Comparison of ENCODE assay signal across 7 cellular contexts in the genomic region with DNA sequence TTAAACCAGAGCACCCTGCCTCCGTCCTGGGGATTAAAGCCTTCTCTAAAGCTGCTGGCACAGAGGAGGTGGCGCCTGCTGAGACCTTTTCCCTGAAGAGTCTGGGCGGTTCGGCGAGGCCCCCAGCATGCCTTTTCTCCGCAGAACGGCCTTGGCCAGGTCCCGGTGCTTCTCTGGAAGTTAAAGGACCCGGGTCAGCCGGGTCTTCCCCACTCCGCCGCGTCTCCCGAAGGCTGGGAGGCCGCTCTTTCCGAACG. TPM values are rescaled to one million over a fixed set of nuclear protein-coding genes. Genes with fewer than 3 reads are reported as not detected.
A peak's percentile ranks its signal among the peaks of the same experiment; 100 is the strongest.
DNase-seq lines count a peak whose midpoint lies in the region; ATAC-seq and TF ChIP-seq lines count a peak whose summit lies in the region.

No MANE protein-coding gene starts in this region.

- H3K9me3 ChIP-seq in aorta (ENCODE audit: control insufficient read depth, low read length), result no peaks in the 10 kb centered on the region

- H3K27ac Mint-ChIP-seq in WTC11, result peak overlapping the region; percentile 75
- H3K27ac Mint-ChIP-seq in naive thymus-derived CD8-positive, alpha-beta T cell, result peak overlapping the region; percentile 73 to 96 (median 84)

- intact Hi-C loops in aorta (cut with DNase I), result loop anchor here in 1 of 2 donors (2.0 to 5.0 kb wide), 3 partner anchors 31 to 46 kb away; partner anchors contain the start of gene SCAMP2

- WGBS in aorta, 2 donors, result 0% methylated on average over 17 of the region's 17 CpGs

- no peaks in the 10 kb centered on the region for H3K27me3 ChIP-seq in aorta (ENCODE audit: control insufficient read depth in 1 of 2, insufficient read depth in 2 of 2, low read length in 1 of 2)

- H3K27me3 Mint-ChIP-seq in WTC11 (ENCODE audit: low read depth), result no peaks in the 10 kb centered on the region
- no peaks in the 10 kb centered on the region for H3K27me3 Mint-ChIP-seq in naive thymus-derived CD8-positive, alpha-beta T cell

- H3K4me3 ChIP-seq in epithelial cell of proximal tubule (ENCODE audit: low read depth, low read length) (peak overlapping the region; percentile 88), aorta (ENCODE audit: low read length in 2 of 2) (peak overlapping the region; percentile 19 to 91)

- ATAC-seq in GM19025 (IDR thresholded peaks at IDR 0.05; ENCODE audit: low read depth, unreplicated experiment) (peak; percentile 7), HG02981 (IDR thresholded peaks at IDR 0.05; ENCODE audit: unreplicated experiment) (peak; percentile 8), WTC11 (peak; percentile 16), aorta (ENCODE audit: low FRiP score) (peak; percentile 42), GM21360 (IDR thresholded peaks at IDR 0.05; ENCODE audit: unreplicated experiment) (no peak)
- peak; percentile 46 to 56 for ATAC-seq in naive thymus-derived CD8-positive, alpha-beta T cell

- TF ChIP-seq CTCF in WTC11 (IDR thresholded peaks at IDR 0.05) (no peak), epithelial cell of proximal tubule (conservative IDR thresholded peaks at IDR 0.05; ENCODE audit: low read depth, low read length) (no peak)

- H3K9me3 Mint-ChIP-seq in WTC11, result peaks cover 8% of the 10 kb centered on the region
- H3K9me3 Mint-ChIP-seq in naive thymus-derived CD8-positive, alpha-beta T cell, result no peaks in the 10 kb centered on the region

- POLR2A ChIA-PET in WTC11 (lab: Charles Lee), result interaction anchor here (0.6 to 1.4 kb wide), 7 partner anchors 9 to 146 kb away, joined by 3 to 12 read pairs (median 3); partner anchors contain the start of genes COX5A, RPP25 and ULK3
- POLR2A ChIA-PET in naive thymus-derived CD8-positive, alpha-beta T cell (lab: Charles Lee), result interaction anchor here (0.8 to 4.7 kb wide), 16 partner anchors 9 to 290 kb away, joined by 3 to 28 read pairs (median 4); partner anchors contain the start of genes CLK3, COX5A, MPI and RPP25

- no peaks in the 10 kb centered on the region for H3K4me1 ChIP-seq in aorta (ENCODE audit: control insufficient read depth in 1 of 2, insufficient read depth in 2 of 2, low read length in 2 of 2)

- H3K27ac ChIP-seq in aorta (ENCODE audit: low read depth in 1 of 2, low read length in 2 of 2), result peak overlapping the region; percentile 33 to 78

- H3K4me3 Mint-ChIP-seq in WTC11, result peak overlapping the region; percentile 94
- H3K4me3 Mint-ChIP-seq in naive thymus-derived CD8-positive, alpha-beta T cell, result peak overlapping the region; percentile 86 to 99 (median 92)

- CTCF ChIA-PET in WTC11 (lab: Charles Lee), result interaction anchor here (1.0 to 2.8 kb wide), 14 partner anchors 8 to 285 kb away, joined by 3 to 16 read pairs (median 5); partner anchors contain the start of genes CPLX3 and RPP25

- DNase-seq in WTC11 (ENCODE audit: low spot score) (no peak), epithelial cell of proximal tubule (ENCODE audit: low read depth) (no peak), aorta (peak in 1 of 2 donors; percentile 57)
- peak in 1 of 10 donors; percentile 20 for DNase-seq in naive thymus-derived CD8-positive, alpha-beta T cell

- H3K36me3 Mint-ChIP-seq in WTC11, result peaks cover 51% of the 10 kb centered on the region
- H3K36me3 Mint-ChIP-seq in naive thymus-derived CD8-positive, alpha-beta T cell, result peaks cover 0 to 21% (median 2%) of the 10 kb centered on the region in 3 donors

- no peaks in the 10 kb centered on the region for H3K36me3 ChIP-seq in aorta (ENCODE audit: control insufficient read depth in 1 of 2, insufficient read depth in 2 of 2, low read length in 1 of 2)

- H3K4me1 Mint-ChIP-seq in WTC11, result peaks cover 15% of the 10 kb centered on the region
- peaks cover 25 to 50% (median 47%) of the 10 kb centered on the region in 4 donors for H3K4me1 Mint-ChIP-seq in naive thymus-derived CD8-positive, alpha-beta T cell

TF ChIP-seq in WTC11, 78 proteins besides CTCF, POLR2A, EP300 and RAD21:
- TF ChIP-seq ZNF138 (CRISPR knock-in tag; conservative IDR thresholded peaks at IDR 0.05) (no peak), GTF2I (CRISPR knock-in tag; conservative IDR thresholded peaks at IDR 0.05) (no peak), ZNF232 (CRISPR knock-in tag; IDR thresholded peaks at IDR 0.05) (0 out of 2 replicates have a peak, but pooled peaks have one; percentile 3), TEAD1 (CRISPR knock-in tag; IDR thresholded peaks at IDR 0.05) (0 out of 2 replicates have a peak, but pooled peaks have one; percentile 2), USF1 (CRISPR knock-in tag; IDR thresholded peaks at IDR 0.05) (no peak), NR2C2 (CRISPR knock-in tag; IDR thresholded peaks at IDR 0.05) (no peak), MLX (CRISPR knock-in tag; IDR thresholded peaks at IDR 0.05) (no peak)

RNA-seq across cellular contexts. Expression of gene FAM219B, which starts 0.5 kb away (rescaled TPM):
- total RNA-seq in WTC11 (2021) (67.3 to 99.6 TPM (median 87.8 TPM) in 3 replicates), epithelial cell of proximal tubule (21.5 and 36.3 TPM in 2 replicates), aorta (10 to 100 TPM; 64.7 to 88.4 TPM)
- total RNA-seq in naive thymus-derived CD8-positive, alpha-beta T cell, result 10 to 100 TPM; 80.2 to 91.5 TPM
- 10 to 100 TPM; 18.8 to 22.3 (median 20.7) TPM for polyA plus RNA-seq in naive thymus-derived CD8-positive, alpha-beta T cell
- polyA plus RNA-seq in aorta, result 10 to 100 TPM; 29.6 to 61.2 TPM

RNA-seq across cellular contexts. Expression of gene MPI, which starts 16.3 kb away (rescaled TPM):
- total RNA-seq in WTC11 (2021) (36.3 to 65.1 TPM (median 59.8 TPM) in 3 replicates), epithelial cell of proximal tubule (64.2 and 66.1 TPM in 2 replicates), aorta (10 to 100 TPM; 24.4 to 31.1 TPM)
- total RNA-seq in naive thymus-derived CD8-positive, alpha-beta T cell, result 10 to 100 TPM; 74.3 to 77.4 TPM
- 10 to 100 TPM; 80.5 to 85.6 (median 85.3) TPM for polyA plus RNA-seq in naive thymus-derived CD8-positive, alpha-beta T cell
- 10 to 100 TPM; 21.3 to 28.0 TPM for polyA plus RNA-seq in aorta

RNA-seq across cellular contexts. Expression of gene COX5A, which starts 31.8 kb away (rescaled TPM):
- total RNA-seq in WTC11 (2021) (336 to 355 TPM (median 354 TPM) in 3 replicates), epithelial cell of proximal tubule (123 and 219 TPM in 2 replicates), aorta (10 to 100 TPM; 72.6 to 79.6 TPM)
- 10 to 100 TPM; 60.0 to 66.0 TPM for total RNA-seq in naive thymus-derived CD8-positive, alpha-beta T cell
- 100 to 1,000 TPM; 268 to 362 (median 276) TPM for polyA plus RNA-seq in naive thymus-derived CD8-positive, alpha-beta T cell
- 100 to 1,000 TPM; 128 to 222 TPM for polyA plus RNA-seq in aorta

RNA-seq across cellular contexts. Expression of gene SCAMP2, which starts 33.0 kb away (rescaled TPM):
- total RNA-seq in WTC11 (2021) (38.0 to 47.0 TPM (median 39.0 TPM) in 3 replicates), epithelial cell of proximal tubule (39.3 and 58.9 TPM in 2 replicates), aorta (10 to 100 TPM; 62.2 to 65.0 TPM)
- 100 to 1,000 TPM; 113 to 117 TPM for total RNA-seq in naive thymus-derived CD8-positive, alpha-beta T cell
- 100 to 1,000 TPM; 109 to 121 (median 119) TPM for polyA plus RNA-seq in naive thymus-derived CD8-positive, alpha-beta T cell
- polyA plus RNA-seq in aorta, result 10 to 100 TPM; 21.8 to 30.4 TPM

RNA-seq across cellular contexts. Expression of gene RPP25, which starts 50.5 kb away (rescaled TPM):
- total RNA-seq in WTC11 (2021) (28.3 to 31.3 TPM (median 29.0 TPM) in 3 replicates), epithelial cell of proximal tubule (6.1 and 9.0 TPM in 2 replicates), aorta (1 to 10 TPM; 3.6 to 5.8 TPM)
- total RNA-seq in naive thymus-derived CD8-positive, alpha-beta T cell, result 1 to 10 TPM; 3.8 to 4.1 TPM
- polyA plus RNA-seq in naive thymus-derived CD8-positive, alpha-beta T cell, result 1 to 10 TPM; 2.8 to 4.3 (median 4.2) TPM
- 1 to 10 TPM; 2.7 to 6.5 TPM for polyA plus RNA-seq in aorta
